9 cellular contexts compared by ENCODE assay signal in genomic region chr17:81049372-81049911, GRCh38. TPM values are rescaled to one million over a fixed set of nuclear protein-coding genes. Genes with fewer than 3 reads are reported as not detected.
DNase-seq lines count a peak whose midpoint lies in the region; FAIRE-seq and TF ChIP-seq lines count a peak whose summit lies in the region.
"Had no signal": no experiment of that assay in that cellular context is flagged by ENCODE, and none has a peak within 500 bp of the region (broad histone marks: within the 10 kb centered on the region; RNA-seq: fewer than 3 reads in every experiment).

No MANE protein-coding gene starts in this region.

- no peak for TF ChIP-seq CTCF in endodermal cell (conservative IDR thresholded peaks at IDR 0.05)
- TF ChIP-seq CTCF in sigmoid colon (IDR thresholded peaks at IDR 0.05) = no peak

- no peaks in the 10 kb centered on the region for H3K27me3 Mint-ChIP-seq in endodermal cell (ENCODE audit: insufficient read depth)

- H3K36me3 ChIP-seq in endodermal cell (ENCODE audit: control insufficient read depth, insufficient read depth, low read length) = no peaks in the 10 kb centered on the region
- peaks cover 0 to 3% (median 0%) of the 10 kb centered on the region in 4 donors for H3K36me3 ChIP-seq in sigmoid colon

- H3K9me3 ChIP-seq in endodermal cell (ENCODE audit: control insufficient read depth, low read length) (no peaks in the 10 kb centered on the region), sigmoid colon (no peaks in the 10 kb centered on the region)

- no peaks in the 10 kb centered on the region for H3K9me3 Mint-ChIP-seq in endodermal cell

- no peaks in the 10 kb centered on the region for H3K36me3 Mint-ChIP-seq in endodermal cell (ENCODE audit: low read depth)

- intact Hi-C loops in sigmoid colon (cut with DNase I) = no loop called here

- TF ChIP-seq POLR2A in sigmoid colon (IDR thresholded peaks at IDR 0.05) = no peak

- no peak for DNase-seq in GM18507 (ENCODE audit: extremely low spot score, insufficient read length, low read depth)
- peak; percentile 83 for DNase-seq in RPMI8226
- no peak for DNase-seq in endodermal cell
- no peak for DNase-seq in sigmoid colon
- DNase-seq in NCI-H146 (lab: John Stamatoyannopoulos, UW) = no peak
- DNase-seq in SIG-M5 treated with dmso at 0.1 percent for 504 hours (lab: John Stamatoyannopoulos, UW; ENCODE audit: unreplicated experiment) = no peak
- no peak for DNase-seq in HCEC 1CT
- DNase-seq in hippocampal formation (lab: John Stamatoyannopoulos, UW) = no peak
- DNase-seq: activated gamma-delta T cell treated with Interleukin-2 at 50 U/mL for 16 hours had no signal

- H3K4me3 ChIP-seq in endodermal cell (ENCODE audit: low read length) = no peak overlapping the region
- peak overlapping the region in 2 of 4 donors; percentile 22 to 23 for H3K4me3 ChIP-seq in sigmoid colon

- H3K27me3 ChIP-seq in endodermal cell (ENCODE audit: control insufficient read depth, insufficient read depth, low read length, poor library complexity, severe bottlenecking) (no peaks in the 10 kb centered on the region), sigmoid colon (no peaks in the 10 kb centered on the region)

- FAIRE-seq in GM18507 (lab: Jason Lieb, UNC) = peak; percentile 63

- H3K4me1 Mint-ChIP-seq in endodermal cell = peaks cover 5% of the 10 kb centered on the region

- 89 to 91% methylated on average over 13 to 17 of the region's 17 CpGs for WGBS in endodermal cell (ENCODE audit: insufficient coverage in 1 of 2, insufficient read length in 1 of 2), 2 experiments
- WGBS in sigmoid colon, 2 donors = 57 to 84% methylated on average over 17 of the region's 17 CpGs

- H3K4me1 ChIP-seq in endodermal cell (ENCODE audit: control insufficient read depth, insufficient read depth, low read length) (no peaks in the 10 kb centered on the region), sigmoid colon (peaks cover 0 to 92% (median 83%) of the 10 kb centered on the region in 4 donors)

- peak overlapping the region; percentile 82 for H3K27ac Mint-ChIP-seq in endodermal cell

- no peak overlapping the region for H3K4me3 Mint-ChIP-seq in endodermal cell

- no peak overlapping the region for H3K9ac ChIP-seq in endodermal cell (ENCODE audit: extremely low read depth, low read length, poor library complexity, severe bottlenecking)

- no peak for TF ChIP-seq EP300 in sigmoid colon (IDR thresholded peaks at IDR 0.05)

- H3K27ac ChIP-seq in endodermal cell (ENCODE audit: low read depth, low read length) (no peak overlapping the region), sigmoid colon (peak overlapping the region; percentile 40 to 92 (median 74))

RNA-seq across cellular contexts. Expression of gene BAIAP2, which starts 14.5 kb away (rescaled TPM):
- 10 to 100 TPM; 24.9 to 32.7 TPM for total RNA-seq in endodermal cell
- 41.7 TPM for polyA plus RNA-seq in endodermal cell (2013, experiment 1 of 2)
- 39.0 TPM for polyA plus RNA-seq in endodermal cell (2013, experiment 2 of 2)
- 10 to 100 TPM; 32.6 to 52.3 (median 50.9) TPM for total RNA-seq in sigmoid colon
- polyA plus RNA-seq in sigmoid colon = 10 to 100 TPM in 2 of 3 donors, 1 to 10 TPM in 1; 6.5 to 17.2 (median 14.4) TPM

RNA-seq across cellular contexts. Expression of gene CHMP6, which starts 57.8 kb away (rescaled TPM):
- 10 to 100 TPM; 28.4 to 32.5 TPM for total RNA-seq in endodermal cell
- polyA plus RNA-seq in endodermal cell (2013, experiment 1 of 2) = 23.4 TPM
- 20.2 TPM for polyA plus RNA-seq in endodermal cell (2013, experiment 2 of 2)
- 10 to 100 TPM; 15.7 to 28.2 (median 22.2) TPM for total RNA-seq in sigmoid colon
- polyA plus RNA-seq in sigmoid colon = 10 to 100 TPM; 36.3 to 40.4 (median 37.2) TPM
